20 cellular contexts compared by ENCODE assay signal in the genomic region with DNA sequence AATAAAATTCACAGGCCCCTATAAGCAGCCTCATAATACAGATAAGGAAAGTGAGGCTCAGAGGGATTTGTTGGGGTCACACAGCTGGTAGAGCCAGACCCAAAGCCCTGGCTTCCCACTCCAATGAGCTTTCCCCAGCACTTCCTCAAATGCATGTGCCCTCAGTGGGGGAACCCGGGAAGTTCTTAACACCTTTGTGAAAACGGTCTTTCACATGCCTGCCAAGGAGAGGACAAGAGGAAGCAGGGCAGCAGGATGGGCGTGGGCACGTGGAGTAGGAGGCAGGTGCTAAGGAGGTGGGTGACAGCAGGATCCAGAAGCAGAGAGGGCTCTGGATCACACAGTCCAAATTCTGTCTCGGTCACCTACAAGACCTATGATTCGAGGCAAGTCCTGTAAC. TPM values are rescaled to one million over a fixed set of nuclear protein-coding genes. Genes with fewer than 3 reads are reported as not detected.
DNase-seq lines count a peak whose midpoint lies in the region; ATAC-seq, FAIRE-seq and TF ChIP-seq lines count a peak whose summit lies in the region.
"Had no signal": no experiment of that assay in that cellular context is flagged by ENCODE, and none has a peak within 500 bp of the region (broad histone marks: within the 10 kb centered on the region; RNA-seq: fewer than 3 reads in every experiment).

No MANE protein-coding gene starts in this region.

- 65% methylated on average over 5 of the region's 6 CpGs for WGBS in mammary epithelial cell (ENCODE audit: low coverage, missing lambda C conversion rate)
- WGBS in H1 (ENCODE audit: extremely low coverage in 1 of 2, insufficient coverage in 1 of 2, insufficient read length in 1 of 2, insufficient replicate concordance in 2 of 2, low coverage in 1 of 2, low lambda C conversion rate in 2 of 2, missing lambda C conversion rate in 1 of 2), 2 experiments: 79% methylated on average over 6 of the region's 6 CpGs; no CpG with 5 or more reads in 1 of the 2 experiments

- H2AK5ac ChIP-seq in H1 (ENCODE audit: low read depth, low read length): no peak overlapping the region

- no peak overlapping the region for H3K23ac ChIP-seq in H1 (ENCODE audit: insufficient read length)

- 0 out of 2 replicates have a peak, but pooled peaks cover 3% of the 10 kb centered on the region for H3F3A ChIP-seq in Loucy (ENCODE audit: low read depth)

- TF ChIP-seq CTCF in MCF 10A (IDR thresholded peaks at IDR 0.05; ENCODE audit: unreplicated experiment): no peak
- TF ChIP-seq CTCF in mammary epithelial cell (conservative IDR thresholded peaks at IDR 0.05 in 1 of 2, IDR thresholded peaks at IDR 0.05 in 1 of 2; ENCODE audit: extremely low read depth in 1 of 2, insufficient read depth in 1 of 2, low read depth in 1 of 2, low read length in 2 of 2): no peak
- no peak for TF ChIP-seq CTCF in Loucy (conservative IDR thresholded peaks at IDR 0.05; ENCODE audit: low read length)
- TF ChIP-seq CTCF in H1 (IDR thresholded peaks at IDR 0.05; ENCODE audit: control extremely low read depth in 1 of 3, insufficient read depth in 1 of 3, low read depth in 1 of 3, low read length in 3 of 3): no peak
- no peak for TF ChIP-seq CTCF in Caco-2 (IDR thresholded peaks at IDR 0.05; ENCODE audit: insufficient read depth in 1 of 2, low read depth in 1 of 2, low read length in 1 of 2, severe bottlenecking in 1 of 2, unreplicated experiment in 1 of 2)

- intact Hi-C loops in MCF 10A (cut with micrococcal nuclease) (no loop called here), mammary epithelial cell (cut with micrococcal nuclease) (no loop called here), Caco-2 (cut with micrococcal nuclease; ENCODE audit: unreplicated experiment) (no loop called here)

- H3K36me3 ChIP-seq in mammary epithelial cell (ENCODE audit: insufficient read depth, low read length): no peaks in the 10 kb centered on the region
- H3K36me3 ChIP-seq in Loucy (ENCODE audit: insufficient read depth, low read length): no peaks in the 10 kb centered on the region
- no peaks in the 10 kb centered on the region for H3K36me3 ChIP-seq in H1 (ENCODE audit: control insufficient read depth in 2 of 4, insufficient read depth in 4 of 4, low read length in 3 of 4)
- H3K36me3 ChIP-seq in Caco-2 (ENCODE audit: control insufficient read depth, insufficient read depth, low read length): no peaks in the 10 kb centered on the region
- H3K36me3 ChIP-seq: prostate gland had no signal

- no peak overlapping the region for H3K56ac ChIP-seq in H1 (replicated peaks; ENCODE audit: insufficient read length, low read depth, low read length)

- peak; percentile 21 to 33 for ATAC-seq in stimulated activated naive B cell treated with anti-CD40 and anti-IgM and Interleukin-4, amounts not matched to agents 10 μg/mL and 1 μg/mL and 100 μg/mL, for 72 hours (replicated peaks)
- ATAC-seq in HG02763 (IDR thresholded peaks at IDR 0.05; ENCODE audit: unreplicated experiment): no peak

- no peaks in the 10 kb centered on the region for H3K9me2 ChIP-seq in Loucy (replicated peaks; ENCODE audit: low read depth, low read length)
- H3K9me2 ChIP-seq: SK-N-SH had no signal

- H3K9me3 Mint-ChIP-seq in MCF 10A (ENCODE audit: unreplicated experiment): no peaks in the 10 kb centered on the region
- H3K9me3 Mint-ChIP-seq in stimulated activated naive B cell treated with anti-CD40 and anti-IgM and Interleukin-4, amounts not matched to agents 10 μg/mL and 1 μg/mL and 100 μg/mL, for 72 hours: no peaks in the 10 kb centered on the region
- H3K9me3 Mint-ChIP-seq in Caco-2 (ENCODE audit: unreplicated experiment): no peaks in the 10 kb centered on the region
- H3K9me3 Mint-ChIP-seq: type B pancreatic cell had no signal

- dilution Hi-C loops in mammary epithelial cell (cut with HindIII; ENCODE audit: low sequenced_read_pairs): no loop called here

- H3K9ac ChIP-seq in mammary epithelial cell (ENCODE audit: insufficient read depth, low read length): no peak overlapping the region
- no peak overlapping the region for H3K9ac ChIP-seq in Loucy (ENCODE audit: low read depth, low read length, poor library complexity, severe bottlenecking)
- H3K9ac ChIP-seq in H1 (replicated peaks in 1 of 4; ENCODE audit: extremely low read depth in 1 of 4, low read depth in 3 of 4, low read length in 3 of 4): no peak overlapping the region
- H3K9ac ChIP-seq: SK-N-SH had no signal

- H2AFZ ChIP-seq in mammary epithelial cell (ENCODE audit: low read depth, low read length) (no peak overlapping the region), Loucy (ENCODE audit: low read length) (no peak overlapping the region), H1 (ENCODE audit: low read length) (no peak overlapping the region)

- no peak overlapping the region for H2BK120ac ChIP-seq in H1 (replicated peaks; ENCODE audit: low read depth, low read length)

- no peaks in the 10 kb centered on the region for H3K23me2 ChIP-seq in H1 (ENCODE audit: low read depth, low read length)

- TF ChIP-seq RAD21 in H1 (IDR thresholded peaks at IDR 0.05 in 1 of 2, conservative IDR thresholded peaks at IDR 0.05 in 1 of 2; ENCODE audit: low read depth in 2 of 2, low read length in 2 of 2): no peak

- H3K27ac ChIP-seq in mammary epithelial cell (ENCODE audit: insufficient read depth, low read depth, low read length): no peak overlapping the region
- no peak overlapping the region for H3K27ac ChIP-seq in H1 (ENCODE audit: low read depth, low read length)
- H3K27ac ChIP-seq: prostate gland had no signal

- DNase-seq in MCF 10A (ENCODE audit: unreplicated experiment) (no peak), mammary epithelial cell (no peak), H1 (ENCODE audit: low read depth in 1 of 2, low spot score in 2 of 2) (no peak), Caco-2 (no peak), COLO829 (ENCODE audit: low spot score) (no peak)
- DNase-seq in stimulated activated naive B cell treated with anti-CD40 and anti-IgM and Interleukin-4, amounts not matched to agents 10 μg/mL and 1 μg/mL and 100 μg/mL, for 72 hours: no peak
- DNase-seq: activated CD4-positive, alpha-beta T cell treated with anti-CD3 and anti-CD28 coated beads for 1 hour; cerebellar nuclear complex; glutamatergic neuron; NCI-H1105; SK-N-SH; stimulated activated CD4-positive, alpha-beta T cell treated with anti-CD3 and anti-CD28 coated beads, Interleukin-1b, Interleukin-23, amount 100 ng/mL, for 48 hours; stimulated activated CD8-positive, alpha-beta memory T cell treated with anti-CD3 and anti-CD28 coated beads, Interleukin-4, amount 100 ng/mL, for 48 hours had no signal

- CTCF ChIA-PET in MCF 10A (lab: Yijun Ruan, JAX): no interaction called here
- CTCF ChIA-PET in mammary epithelial cell (lab: Charles Lee; ENCODE audit: low non-redundant PET): no interaction called here
- CTCF ChIA-PET in H1 (lab: Charles Lee; ENCODE audit: partially characterized antibody): interaction anchor here (0.9 to 5.4 kb wide), 6 partner anchors 21 to 216 kb away, joined by 3 to 41 read pairs (median 6); no protein-coding TSS in a partner anchor
- CTCF ChIA-PET in Caco-2 (lab: Charles Lee): interaction anchor here (0.9 kb wide), 1 partner anchor 63 kb away, joined by 3 read pairs; no protein-coding TSS in a partner anchor

- H3K14ac ChIP-seq in H1 (ENCODE audit: insufficient read length): no peak overlapping the region

- H4K91ac ChIP-seq in H1 (replicated peaks; ENCODE audit: insufficient read length, low read length): peak overlapping the region; percentile 55

- H3K4me1 ChIP-seq in mammary epithelial cell (ENCODE audit: insufficient read depth, low read length): no peaks in the 10 kb centered on the region
- peaks cover 30% of the 10 kb centered on the region for H3K4me1 ChIP-seq in Loucy (ENCODE audit: insufficient read depth, low read length, poor library complexity, severe bottlenecking)
- peaks cover 0 to under 1% (median 0%) of the 10 kb centered on the region in 4 experiments; a peak in 3 of 7 replicates for H3K4me1 ChIP-seq in H1 (replicated peaks in 1 of 4; ENCODE audit: control insufficient read depth in 3 of 4, insufficient read depth in 4 of 4, low read length in 3 of 4)
- H3K4me1 ChIP-seq in Caco-2: no peaks in the 10 kb centered on the region
- H3K4me1 ChIP-seq: prostate gland had no signal

- in situ Hi-C loops in mammary epithelial cell (cut with MboI; ENCODE audit: low sequenced_read_pairs in 2 of 2): no loop called here

- BruUV-seq in MCF 10A (replicated peaks; lab: Mats Ljungman, UMichigan) (no TSS peak), mammary epithelial cell (replicated peaks; lab: Mats Ljungman, UMichigan) (no TSS peak), Caco-2 (replicated peaks; lab: Mats Ljungman, UMichigan) (no TSS peak)

- H3K79me2 ChIP-seq in mammary epithelial cell (ENCODE audit: insufficient read depth, low read length) (no peaks in the 10 kb centered on the region), Loucy (ENCODE audit: insufficient read depth, low read length) (no peaks in the 10 kb centered on the region), H1 (ENCODE audit: control insufficient read depth in 1 of 2, insufficient read depth in 2 of 2, low read length in 2 of 2) (no peaks in the 10 kb centered on the region)

- H3K79me1 ChIP-seq in H1 (ENCODE audit: low read depth, low read length): no peaks in the 10 kb centered on the region

- H3K9me3 ChIP-seq in mammary epithelial cell (replicated peaks; ENCODE audit: insufficient read depth, low read length): no peaks in the 10 kb centered on the region
- H3K9me3 ChIP-seq in Loucy (ENCODE audit: insufficient read depth, low read depth, low read length): no peaks in the 10 kb centered on the region
- H3K9me3 ChIP-seq in H1 (ENCODE audit: insufficient read depth in 2 of 2, low read depth in 1 of 2, low read length in 1 of 2): no peaks in the 10 kb centered on the region
- no peaks in the 10 kb centered on the region for H3K9me3 ChIP-seq in Caco-2
- H3K9me3 ChIP-seq: prostate gland, SK-N-SH had no signal

- peak overlapping the region; percentile 40; the same call in 1 of the 2 replicates for H2BK5ac ChIP-seq in H1 (ENCODE audit: low read depth, low read length)

- no peak for TF ChIP-seq POLR2A in H1 (IDR thresholded peaks at IDR 0.05; ENCODE audit: control extremely low read depth in 1 of 2, low read depth in 2 of 2, low read length in 2 of 2)

- H4K5ac ChIP-seq in H1 (ENCODE audit: insufficient read length, low read depth, low read length): no peak overlapping the region

- H3K27me3 ChIP-seq in mammary epithelial cell (ENCODE audit: insufficient read depth, low read length): no peaks in the 10 kb centered on the region
- peaks cover 20% of the 10 kb centered on the region for H3K27me3 ChIP-seq in Loucy (ENCODE audit: insufficient read depth, low read length, poor library complexity, severe bottlenecking)
- H3K27me3 ChIP-seq in H1 (replicated peaks in 1 of 4; ENCODE audit: control insufficient read depth in 3 of 4, extremely low read depth in 1 of 4, insufficient read depth in 3 of 4, low read length in 3 of 4): no peaks in the 10 kb centered on the region
- no peaks in the 10 kb centered on the region for H3K27me3 ChIP-seq in Caco-2 (replicated peaks; ENCODE audit: control insufficient read depth, insufficient read depth, low read length)

- POLR2A ChIA-PET in MCF 10A (lab: Yijun Ruan, JAX): interaction anchor here (0.6 to 1.8 kb wide), 4 partner anchors 9 to 81 kb away, joined by 3 to 8 read pairs (median 4); partner anchors contain the start of gene MTCH1
- POLR2A ChIA-PET in H1 (lab: Charles Lee; ENCODE audit: partially characterized antibody): interaction anchor here (1.1 to 1.7 kb wide), 2 partner anchors 11 to 24 kb away, joined by 3 to 5 read pairs; no protein-coding TSS in a partner anchor
- POLR2A ChIA-PET in Caco-2 (lab: Charles Lee): no interaction called here

- H3K4me1 Mint-ChIP-seq in MCF 10A (ENCODE audit: insufficient read depth, unreplicated experiment) (peaks cover 20% of the 10 kb centered on the region), Caco-2 (ENCODE audit: low read depth, unreplicated experiment) (no peaks in the 10 kb centered on the region)
- peaks cover 24 to 29% of the 10 kb centered on the region in 2 donors for H3K4me1 Mint-ChIP-seq in stimulated activated naive B cell treated with anti-CD40 and anti-IgM and Interleukin-4, amounts not matched to agents 10 μg/mL and 1 μg/mL and 100 μg/mL, for 72 hours

- H3K4me3 ChIP-seq in mammary epithelial cell (replicated peaks in 1 of 3; ENCODE audit: insufficient read depth in 1 of 3, low read depth in 2 of 3, low read length in 3 of 3): no peak overlapping the region
- H3K4me3 ChIP-seq in Loucy (ENCODE audit: low read length, poor library complexity, severe bottlenecking): peak overlapping the region; percentile 30
- H3K4me3 ChIP-seq in H1 (ENCODE audit: extremely low read depth in 1 of 4, insufficient read depth in 2 of 4, low read depth in 3 of 4, low read length in 4 of 4): no peak overlapping the region
- H3K4me3 ChIP-seq in Caco-2 (ENCODE audit: low read depth, low read length): no peak overlapping the region
- H3K4me3 ChIP-seq: prostate gland had no signal

- no peak overlapping the region for H3K18ac ChIP-seq in H1 (ENCODE audit: extremely low read depth, low read length)

- no peak overlapping the region for H3K4ac ChIP-seq in H1 (replicated peaks; ENCODE audit: insufficient read length, low read depth, low read length)

- no peak overlapping the region for H2BK20ac ChIP-seq in H1 (ENCODE audit: low read length)

- H3K27me3 Mint-ChIP-seq in MCF 10A (ENCODE audit: insufficient read depth, unreplicated experiment): no peaks in the 10 kb centered on the region
- H3K27me3 Mint-ChIP-seq in stimulated activated naive B cell treated with anti-CD40 and anti-IgM and Interleukin-4, amounts not matched to agents 10 μg/mL and 1 μg/mL and 100 μg/mL, for 72 hours: no peaks in the 10 kb centered on the region
- H3K27me3 Mint-ChIP-seq in Caco-2 (ENCODE audit: insufficient read depth, unreplicated experiment): no peaks in the 10 kb centered on the region
- H3K27me3 Mint-ChIP-seq: activated naive CD8-positive, alpha-beta T cell had no signal

- H3K27ac Mint-ChIP-seq in MCF 10A (ENCODE audit: low read depth, unreplicated experiment) (peak overlapping the region; percentile 61), Caco-2 (ENCODE audit: unreplicated experiment) (no peak overlapping the region)
- H3K27ac Mint-ChIP-seq in stimulated activated naive B cell treated with anti-CD40 and anti-IgM and Interleukin-4, amounts not matched to agents 10 μg/mL and 1 μg/mL and 100 μg/mL, for 72 hours: no peak overlapping the region
- H3K27ac Mint-ChIP-seq: activated naive CD8-positive, alpha-beta T cell; type B pancreatic cell had no signal

- H3K4me3 Mint-ChIP-seq in MCF 10A (ENCODE audit: unreplicated experiment): no peak overlapping the region
- H3K4me3 Mint-ChIP-seq in stimulated activated naive B cell treated with anti-CD40 and anti-IgM and Interleukin-4, amounts not matched to agents 10 μg/mL and 1 μg/mL and 100 μg/mL, for 72 hours: no peak overlapping the region
- no peak overlapping the region for H3K4me3 Mint-ChIP-seq in Caco-2 (ENCODE audit: unreplicated experiment)
- H3K4me3 Mint-ChIP-seq: type B pancreatic cell had no signal

- no peak for FAIRE-seq in H1 (lab: Jason Lieb, UNC)

- H3K36me3 Mint-ChIP-seq in MCF 10A (ENCODE audit: insufficient read depth, unreplicated experiment) (no peaks in the 10 kb centered on the region), Caco-2 (ENCODE audit: insufficient read depth, unreplicated experiment) (no peaks in the 10 kb centered on the region)
- H3K36me3 Mint-ChIP-seq in stimulated activated naive B cell treated with anti-CD40 and anti-IgM and Interleukin-4, amounts not matched to agents 10 μg/mL and 1 μg/mL and 100 μg/mL, for 72 hours: no peaks in the 10 kb centered on the region
- H3K36me3 Mint-ChIP-seq: activated naive CD8-positive, alpha-beta T cell; type B pancreatic cell had no signal

- H4K20me1 ChIP-seq in mammary epithelial cell (ENCODE audit: insufficient read depth, low read length) (no peaks in the 10 kb centered on the region), Loucy (ENCODE audit: insufficient read depth, low read length, poor library complexity, severe bottlenecking) (peaks cover 5% of the 10 kb centered on the region), H1 (replicated peaks in 1 of 2; ENCODE audit: control insufficient read depth in 1 of 2, insufficient read depth in 2 of 2, low read length in 2 of 2) (no peaks in the 10 kb centered on the region)

- no peak overlapping the region for H2BK15ac ChIP-seq in H1 (ENCODE audit: low read length)

- no peak overlapping the region for H4K8ac ChIP-seq in H1 (ENCODE audit: extremely low read depth, insufficient read depth, low read length)

- no peak overlapping the region for H2BK12ac ChIP-seq in H1 (ENCODE audit: low read depth, low read length)

- TF ChIP-seq EP300 in H1 (IDR thresholded peaks at IDR 0.05; ENCODE audit: borderline replicate concordance in 1 of 2, low read depth in 2 of 2, low read length in 2 of 2): no peak

- no peak overlapping the region for H3K4me2 ChIP-seq in mammary epithelial cell (ENCODE audit: insufficient read depth, low read depth, low read length)
- H3K4me2 ChIP-seq in Loucy (ENCODE audit: low read depth, low read length, poor library complexity, severe bottlenecking): peak overlapping the region; percentile 65
- H3K4me2 ChIP-seq in H1 (ENCODE audit: insufficient read depth in 1 of 2, low read depth in 2 of 2, low read length in 2 of 2): no peak overlapping the region
- H3K4me2 ChIP-seq: SK-N-SH had no signal

RNA-seq across cellular contexts. Expression of gene PI16, which starts 0.6 kb away (rescaled TPM):
- total RNA-seq in MCF 10A (2022) (not detected in 2 replicates), mammary epithelial cell (not detected), Caco-2 (2022) (not detected in 2 replicates)
- polyA plus RNA-seq in mammary epithelial cell (not detected), H1 (2011; rRNA removed) (0.05 and 0.06 TPM in 2 replicates)
- not detected for polyA minus RNA-seq in mammary epithelial cell
- total RNA-seq in H1 (2021; fragmentation: NEBNext Ultra II Directional; extraction: Animal tissue kit (Norgen Biotek cat#: 25700)): not detected in 2 replicates
- polyA plus RNA-seq in H1 (2011; cell fraction: cytosol; rRNA removed): 0.12 TPM
- polyA plus RNA-seq in H1 (2011; cell fraction: nucleus; rRNA removed): 0.27 TPM
- polyA plus RNA-seq in H1 (2012, experiment 1 of 2): not detected in 4 replicates
- 0.08 TPM for polyA plus RNA-seq in H1 (2012, experiment 2 of 2)
- not detected for polyA plus RNA-seq in H1 (2013, experiment 1 of 2)
- polyA plus RNA-seq in H1 (2013, experiment 2 of 2): not detected
- not detected in 2 replicates for polyA minus RNA-seq in H1 (2011; rRNA and poly(A)+ RNA removed)
- polyA minus RNA-seq in H1 (2011; cell fraction: cytosol; rRNA and poly(A)+ RNA removed): not detected
- not detected for polyA minus RNA-seq in H1 (2011; cell fraction: nucleus; rRNA and poly(A)+ RNA removed)
- total RNA-seq: epithelial cell of proximal tubule, kidney epithelial cell had no signal

RNA-seq across cellular contexts. Expression of gene MTCH1, which starts 30.9 kb away (rescaled TPM):
- total RNA-seq in MCF 10A (2022) (74.9 and 78.2 TPM in 2 replicates), mammary epithelial cell (100 to 1,000 TPM; 102 to 110 TPM), Caco-2 (2022) (170 and 178 TPM in 2 replicates)
- polyA plus RNA-seq in mammary epithelial cell (91.9 TPM), H1 (2011; rRNA removed) (169 and 242 TPM in 2 replicates)
- polyA minus RNA-seq in mammary epithelial cell: 122 TPM
- total RNA-seq in H1 (2021; fragmentation: NEBNext Ultra II Directional; extraction: Animal tissue kit (Norgen Biotek cat#: 25700)): 205 and 214 TPM in 2 replicates
- 194 TPM for polyA plus RNA-seq in H1 (2011; cell fraction: cytosol; rRNA removed)
- 214 TPM for polyA plus RNA-seq in H1 (2011; cell fraction: nucleus; rRNA removed)
- polyA plus RNA-seq in H1 (2012, experiment 1 of 2): 231 to 258 TPM (median 241 TPM) in 4 replicates
- 260 TPM for polyA plus RNA-seq in H1 (2012, experiment 2 of 2)
- 118 TPM for polyA plus RNA-seq in H1 (2013, experiment 1 of 2)
- polyA plus RNA-seq in H1 (2013, experiment 2 of 2): 119 TPM
- 152 and 188 TPM in 2 replicates for polyA minus RNA-seq in H1 (2011; rRNA and poly(A)+ RNA removed)
- 86.4 TPM for polyA minus RNA-seq in H1 (2011; cell fraction: cytosol; rRNA and poly(A)+ RNA removed)
- 82.3 TPM for polyA minus RNA-seq in H1 (2011; cell fraction: nucleus; rRNA and poly(A)+ RNA removed)

RNA-seq across cellular contexts. Expression of gene FGD2, which starts 50.3 kb away (rescaled TPM):
- total RNA-seq in MCF 10A (2022): not detected in 2 replicates
- total RNA-seq in mammary epithelial cell: not detected
- polyA plus RNA-seq in mammary epithelial cell: not detected
- polyA minus RNA-seq in mammary epithelial cell: not detected
- total RNA-seq in H1 (2021; fragmentation: NEBNext Ultra II Directional; extraction: Animal tissue kit (Norgen Biotek cat#: 25700)): 0.19 and 0.32 TPM in 2 replicates
- 0.12 and 0.24 TPM in 2 replicates for polyA plus RNA-seq in H1 (2011; rRNA removed)
- 0.18 TPM for polyA plus RNA-seq in H1 (2011; cell fraction: cytosol; rRNA removed)
- 0.76 TPM for polyA plus RNA-seq in H1 (2011; cell fraction: nucleus; rRNA removed)
- polyA plus RNA-seq in H1 (2012, experiment 1 of 2): 0.10 to 0.13 TPM in 2 of 4 replicates, not detected in the others
- 0.09 TPM for polyA plus RNA-seq in H1 (2012, experiment 2 of 2)
- 0.24 TPM for polyA plus RNA-seq in H1 (2013, experiment 1 of 2)
- 0.22 TPM for polyA plus RNA-seq in H1 (2013, experiment 2 of 2)
- polyA minus RNA-seq in H1 (2011; rRNA and poly(A)+ RNA removed): 0.06 and 0.56 TPM in 2 replicates
- not detected for polyA minus RNA-seq in H1 (2011; cell fraction: cytosol; rRNA and poly(A)+ RNA removed)
- polyA minus RNA-seq in H1 (2011; cell fraction: nucleus; rRNA and poly(A)+ RNA removed): 0.70 TPM
- not detected in 2 replicates for total RNA-seq in Caco-2 (2022)
- total RNA-seq: epithelial cell of proximal tubule had no signal
- polyA plus RNA-seq: SK-N-SH had no signal

Comparison
In these comparisons a context has a peak if more than half of its experiments do, and no peak if none do; other contexts are left out.
1. CTCF ChIA-PET loops: an anchor here in H1 (0.9 to 5.4 kb wide) and Caco-2 (0.9 kb wide); none called in MCF 10A and mammary epithelial cell.